ENCODE assay signal across 11 cellular contexts in the genomic region with DNA sequence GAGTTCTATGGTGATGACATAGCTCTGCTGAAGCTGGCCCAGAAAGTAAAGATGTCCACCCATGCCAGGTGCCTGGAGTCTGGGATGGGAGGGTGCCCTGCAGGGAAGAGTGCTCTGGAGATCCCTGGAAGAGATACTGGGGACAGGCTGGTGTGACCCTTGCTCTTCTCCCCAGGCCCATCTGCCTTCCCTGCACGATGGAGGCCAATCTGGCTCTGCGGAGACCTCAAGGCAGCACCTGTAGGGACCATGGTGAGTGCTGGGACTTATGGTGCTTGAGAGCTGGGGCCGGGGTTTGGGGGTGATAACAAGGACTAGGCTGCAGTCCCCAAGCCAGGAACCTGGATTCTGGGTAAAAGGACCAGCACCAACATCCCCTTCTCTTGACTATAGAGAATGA. TPM values are rescaled to one million over a fixed set of nuclear protein-coding genes. Genes with fewer than 3 reads are reported as not detected.
"Had no signal": no experiment of that assay in that cellular context is flagged by ENCODE, and none has a peak within 500 bp of the region (broad histone marks: within the 10 kb centered on the region; RNA-seq: fewer than 3 reads in every experiment).

No MANE protein-coding gene starts in this region.

- ATAC-seq: HCT116, K562 had no signal

- H3K4me3 ChIP-seq: GM23248, HAP-1, K562 had no signal

- H3K9ac ChIP-seq: GM23248 had no signal

- H3K9me3 ChIP-seq: HAP-1 had no signal

- H3K36me3 ChIP-seq: HAP-1 had no signal

- DNase-seq: GM23248, GOT3, H7, HFFc6, IMR-90, KG1 had no signal

- H3K4me1 ChIP-seq: HAP-1 had no signal

- FAIRE-seq: K562 had no signal

- H2AFZ ChIP-seq: GM23248 had no signal

- H3K27ac ChIP-seq: GM23248, HL-60 had no signal

RNA-seq across cellular contexts. Expression of a gene that starts 2.2 kb away (rescaled TPM):
- total RNA-seq: H7, HT1080 had no signal
